ENCODE assay signal across 2 cellular contexts in the genomic region with DNA sequence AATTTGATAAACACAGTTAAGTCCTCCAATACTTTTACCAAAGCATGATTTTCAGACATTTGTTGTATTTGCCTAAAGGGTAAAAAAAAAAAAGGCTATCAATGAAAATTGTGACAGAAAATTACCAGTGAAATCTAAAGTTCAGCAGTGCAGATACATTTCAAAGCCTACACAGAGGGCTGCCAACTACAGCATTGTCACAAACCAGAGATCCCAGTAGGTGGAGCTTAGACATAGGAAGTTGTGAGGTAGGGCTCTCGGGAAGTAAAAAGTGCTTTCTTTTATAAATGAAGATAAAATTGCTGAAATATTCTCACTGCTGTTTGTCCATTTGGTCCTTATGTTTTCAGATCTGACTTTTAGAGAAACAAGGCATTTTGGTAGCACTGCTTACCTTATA.
TF ChIP-seq lines count a peak whose summit lies in the region.

No MANE protein-coding gene starts in this region.

TF ChIP-seq in HepG2, 621 proteins besides CTCF, POLR2A, EP300 and RAD21 (continued from another document):
- TF ChIP-seq, protein P1, sequence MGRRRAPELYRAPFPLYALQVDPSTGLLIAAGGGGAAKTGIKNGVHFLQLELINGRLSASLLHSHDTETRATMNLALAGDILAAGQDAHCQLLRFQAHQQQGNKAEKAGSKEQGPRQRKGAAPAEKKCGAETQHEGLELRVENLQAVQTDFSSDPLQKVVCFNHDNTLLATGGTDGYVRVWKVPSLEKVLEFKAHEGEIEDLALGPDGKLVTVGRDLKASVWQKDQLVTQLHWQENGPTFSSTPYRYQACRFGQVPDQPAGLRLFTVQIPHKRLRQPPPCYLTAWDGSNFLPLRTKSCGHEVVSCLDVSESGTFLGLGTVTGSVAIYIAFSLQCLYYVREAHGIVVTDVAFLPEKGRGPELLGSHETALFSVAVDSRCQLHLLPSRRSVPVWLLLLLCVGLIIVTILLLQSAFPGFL (CRISPR knock-in tag; IDR thresholded peaks at IDR 0.05): no peak
TF ChIP-seq in HepG2: peak in this region for 0.

TF ChIP-seq in K562, 482 proteins besides CTCF, POLR2A, EP300 and RAD21 (continued from another document):
- TF ChIP-seq NR2C1 (IDR thresholded peaks at IDR 0.05) (no peak), NR2C1 (tag; IDR thresholded peaks at IDR 0.05) (no peak)
- TF ChIP-seq, protein P2, sequence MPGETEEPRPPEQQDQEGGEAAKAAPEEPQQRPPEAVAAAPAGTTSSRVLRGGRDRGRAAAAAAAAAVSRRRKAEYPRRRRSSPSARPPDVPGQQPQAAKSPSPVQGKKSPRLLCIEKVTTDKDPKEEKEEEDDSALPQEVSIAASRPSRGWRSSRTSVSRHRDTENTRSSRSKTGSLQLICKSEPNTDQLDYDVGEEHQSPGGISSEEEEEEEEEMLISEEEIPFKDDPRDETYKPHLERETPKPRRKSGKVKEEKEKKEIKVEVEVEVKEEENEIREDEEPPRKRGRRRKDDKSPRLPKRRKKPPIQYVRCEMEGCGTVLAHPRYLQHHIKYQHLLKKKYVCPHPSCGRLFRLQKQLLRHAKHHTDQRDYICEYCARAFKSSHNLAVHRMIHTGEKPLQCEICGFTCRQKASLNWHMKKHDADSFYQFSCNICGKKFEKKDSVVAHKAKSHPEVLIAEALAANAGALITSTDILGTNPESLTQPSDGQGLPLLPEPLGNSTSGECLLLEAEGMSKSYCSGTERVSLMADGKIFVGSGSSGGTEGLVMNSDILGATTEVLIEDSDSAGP (CRISPR knock-in tag; IDR thresholded peaks at IDR 0.05): no peak
